ENCODE assay signal across 7 cellular contexts in genomic region chr4:151013944-151014343, GRCh38. TPM values are rescaled to one million over a fixed set of nuclear protein-coding genes. Genes with fewer than 3 reads are reported as not detected.
DNase-seq lines count a peak whose midpoint lies in the region; ATAC-seq and TF ChIP-seq lines count a peak whose summit lies in the region.

No MANE protein-coding gene starts in this region.

- H3K4me3 ChIP-seq in HEK293 (ENCODE audit: low read depth, low read length) (peak overlapping the region; percentile 96), iPS-18c (ENCODE audit: insufficient read depth, low read depth, low read length) (peak overlapping the region; percentile 72)

- DNase-seq in activated CD4-positive, alpha-beta memory T cell treated with anti-CD3 and anti-CD28 coated beads, Interleukin-2, amount 10 ng/mL, durations not matched to agents 7 days and 5 days = no peak
- no peak for DNase-seq in stimulated activated naive CD8-positive, alpha-beta T cell treated with anti-CD3 and anti-CD28 coated beads, Interleukin-15, amount 100 ng/mL, for 72 hours
- DNase-seq in H4 (ENCODE audit: low spot score) = no peak

- CTCF ChIA-PET in HEK293 (lab: Yijun Ruan, JAX) = interaction anchor here (0.7 kb wide), 1 partner anchor 52 kb away, joined by 3 read pairs; no protein-coding TSS in a partner anchor
- CTCF ChIA-PET in activated CD4-positive, alpha-beta memory T cell treated with anti-CD3 and anti-CD28 coated beads, Interleukin-2, amount 10 ng/mL, durations not matched to agents 7 days and 5 days (lab: Charles Lee) = interaction anchor here (1.9 kb wide), 1 partner anchor 147 kb away, joined by 7 read pairs; no protein-coding TSS in a partner anchor

- H3K27ac Mint-ChIP-seq in activated CD4-positive, alpha-beta memory T cell treated with anti-CD3 and anti-CD28 coated beads, Interleukin-2, amount 10 ng/mL, durations not matched to agents 7 days and 5 days = peak overlapping the region; percentile 98
- H3K27ac Mint-ChIP-seq in stimulated activated naive CD8-positive, alpha-beta T cell treated with anti-CD3 and anti-CD28 coated beads, Interleukin-15, amount 100 ng/mL, for 72 hours = peak overlapping the region in 1 of 2 donors; percentile 99

- H3K27ac ChIP-seq in HEK293 (ENCODE audit: extremely low read depth, low read depth, low read length) = peak overlapping the region; percentile 14; the same call in 1 of the 2 replicates

- POLR2A ChIA-PET in HEK293 (lab: Yijun Ruan, JAX) = interaction anchor here (0.6 to 1.1 kb wide), 2 partner anchors 76 to 938 kb away, joined by 3 to 4 read pairs; no protein-coding TSS in a partner anchor
- POLR2A ChIA-PET in activated CD4-positive, alpha-beta memory T cell treated with anti-CD3 and anti-CD28 coated beads, Interleukin-2, amount 10 ng/mL, durations not matched to agents 7 days and 5 days (lab: Charles Lee) = interaction anchor here (1.0 to 5.1 kb wide), 5 partner anchors 15 to 99 kb away, joined by 3 to 57 read pairs (median 3); partner anchors contain the start of gene RPS3A

- ATAC-seq in stimulated activated naive CD8-positive, alpha-beta T cell treated with anti-CD3 and anti-CD28 coated beads, Interleukin-15, amount 100 ng/mL, for 72 hours = no peak
- ATAC-seq in GM19023 (IDR thresholded peaks at IDR 0.05; ENCODE audit: unreplicated experiment) = no peak
- no peak for ATAC-seq in HG03442 (IDR thresholded peaks at IDR 0.05; ENCODE audit: unreplicated experiment)

- H3K4me3 Mint-ChIP-seq in activated CD4-positive, alpha-beta memory T cell treated with anti-CD3 and anti-CD28 coated beads, Interleukin-2, amount 10 ng/mL, durations not matched to agents 7 days and 5 days = peak overlapping the region; percentile 100
- peak overlapping the region; percentile 99 to 100 for H3K4me3 Mint-ChIP-seq in stimulated activated naive CD8-positive, alpha-beta T cell treated with anti-CD3 and anti-CD28 coated beads, Interleukin-15, amount 100 ng/mL, for 72 hours

- no peaks in the 10 kb centered on the region for H3K4me1 ChIP-seq in HEK293 (ENCODE audit: control insufficient read depth, insufficient read depth, low read length)

- H3K27me3 Mint-ChIP-seq in activated CD4-positive, alpha-beta memory T cell treated with anti-CD3 and anti-CD28 coated beads, Interleukin-2, amount 10 ng/mL, durations not matched to agents 7 days and 5 days = no peaks in the 10 kb centered on the region
- no peaks in the 10 kb centered on the region for H3K27me3 Mint-ChIP-seq in stimulated activated naive CD8-positive, alpha-beta T cell treated with anti-CD3 and anti-CD28 coated beads, Interleukin-15, amount 100 ng/mL, for 72 hours

- H3K9me3 Mint-ChIP-seq in activated CD4-positive, alpha-beta memory T cell treated with anti-CD3 and anti-CD28 coated beads, Interleukin-2, amount 10 ng/mL, durations not matched to agents 7 days and 5 days = no peaks in the 10 kb centered on the region
- no peaks in the 10 kb centered on the region for H3K9me3 Mint-ChIP-seq in stimulated activated naive CD8-positive, alpha-beta T cell treated with anti-CD3 and anti-CD28 coated beads, Interleukin-15, amount 100 ng/mL, for 72 hours

- H3K9me3 ChIP-seq in HEK293 (ENCODE audit: control insufficient read depth, insufficient read depth, low read depth, low read length) = no peaks in the 10 kb centered on the region
- no peaks in the 10 kb centered on the region for H3K9me3 ChIP-seq in iPS-18c (ENCODE audit: control insufficient read depth, insufficient read depth, low read length)

- no peak for TF ChIP-seq CTCF in HEK293 (tag by site-specific recombination; IDR thresholded peaks at IDR 0.05)

- H3K4me1 Mint-ChIP-seq in activated CD4-positive, alpha-beta memory T cell treated with anti-CD3 and anti-CD28 coated beads, Interleukin-2, amount 10 ng/mL, durations not matched to agents 7 days and 5 days = peaks cover 26% of the 10 kb centered on the region
- H3K4me1 Mint-ChIP-seq in stimulated activated naive CD8-positive, alpha-beta T cell treated with anti-CD3 and anti-CD28 coated beads, Interleukin-15, amount 100 ng/mL, for 72 hours = peaks cover 25% of the 10 kb centered on the region

- H3K36me3 Mint-ChIP-seq in activated CD4-positive, alpha-beta memory T cell treated with anti-CD3 and anti-CD28 coated beads, Interleukin-2, amount 10 ng/mL, durations not matched to agents 7 days and 5 days (ENCODE audit: low read depth) = peaks cover 16% of the 10 kb centered on the region

- no peaks in the 10 kb centered on the region; a peak in 1 of 3 replicates for H3K36me3 ChIP-seq in HEK293 (ENCODE audit: control insufficient read depth in 2 of 2, insufficient read depth in 1 of 2, low read length in 2 of 2)

TF ChIP-seq in HEK293, 187 proteins besides CTCF, POLR2A, EP300 and RAD21:
- TF ChIP-seq ZNF777 (tag by site-specific recombination; IDR thresholded peaks at IDR 0.05; ENCODE audit: borderline replicate concordance) (no peak), ELK4 (IDR thresholded peaks at IDR 0.05; ENCODE audit: borderline replicate concordance, low read depth, low read length) (no peak), ZNF558 (tag by site-specific recombination; IDR thresholded peaks at IDR 0.05) (peak; percentile 87), ZNF26 (tag by site-specific recombination; IDR thresholded peaks at IDR 0.05) (no peak), ZNF362 (tag by site-specific recombination; IDR thresholded peaks at IDR 0.05) (0 out of 2 replicates have a peak, but pooled peaks have one; percentile 18), HOXC10 (CRISPR knock-in tag; IDR thresholded peaks at IDR 0.05) (no peak), ZFP69B (tag by site-specific recombination; IDR thresholded peaks at IDR 0.05) (peak; percentile 49; the same call in 1 of the 2 replicates), PBX3 (CRISPR knock-in tag; IDR thresholded peaks at IDR 0.05) (no peak), OSR2 (tag by site-specific recombination; IDR thresholded peaks at IDR 0.05) (no peak), ZBTB17 (tag by site-specific recombination; IDR thresholded peaks at IDR 0.05) (no peak), ZNF248 (tag by site-specific recombination; IDR thresholded peaks at IDR 0.05) (no peak)

RNA-seq across cellular contexts. Expression of gene LRBA, which starts 1.1 kb away (rescaled TPM):
- total RNA-seq in activated CD4-positive, alpha-beta memory T cell treated with anti-CD3 and anti-CD28 coated beads, Interleukin-2, amount 10 ng/mL, durations not matched to agents 7 days and 5 days = 10 to 100 TPM; 42.4 to 45.2 TPM
- total RNA-seq in H4 (2014; rRNA removed; shearing (Covaris generic)) = 31.1 and 31.7 TPM in 2 replicates
